ENCODE assay signal across 13 cellular contexts in genomic region chr9:7368410-7369292, GRCh38.
DNase-seq lines count a peak whose midpoint lies in the region; ATAC-seq and TF ChIP-seq lines count a peak whose summit lies in the region.
"Had no signal": no experiment of that assay in that cellular context is flagged by ENCODE, and none has a peak within 500 bp of the region (broad histone marks: within the 10 kb centered on the region; RNA-seq: fewer than 3 reads in every experiment).

No MANE protein-coding gene starts in this region.

- TF ChIP-seq CTCF in fibroblast of the aortic adventitia (IDR thresholded peaks at IDR 0.05; ENCODE audit: insufficient read depth, low read length): no peak

- ATAC-seq in HG02798 (IDR thresholded peaks at IDR 0.05; ENCODE audit: poor library complexity, unreplicated experiment): no peak
- ATAC-seq: stimulated activated effector memory CD8-positive, alpha-beta T cell treated with anti-CD3 and anti-CD28 coated beads, Interleukin-12 subunit alpha, Interleukin-12 subunit beta, amount 100 ng/mL, for 72 hours had no signal

- DNase-seq in AG20443 (ENCODE audit: low spot score): peak; percentile 11
- DNase-seq in NCI-H1105 treated with DMSO at 0.1 percent for 48 hours (lab: John Stamatoyannopoulos, UW): peak; percentile 44
- peak; percentile 81 for DNase-seq in fibroblast of the aortic adventitia (ENCODE audit: low read depth)
- peak; percentile 24 for DNase-seq in non-pigmented ciliary epithelial cell (ENCODE audit: low read depth)
- no peak for DNase-seq in middle frontal gyrus (ENCODE audit: extremely low spot score, low spot score)
- DNase-seq in SIG-M5 treated with dmso at 0.1 percent for 504 hours (lab: John Stamatoyannopoulos, UW; ENCODE audit: unreplicated experiment): no peak
- DNase-seq in putamen (ENCODE audit: low spot score): no peak
- DNase-seq: activated CD4-positive, alpha-beta memory T cell treated with anti-CD3 and anti-CD28 coated beads, Interleukin-2, amount 10 ng/mL, durations not matched to agents 7 days and 5 days; activated naive CD8-positive, alpha-beta T cell treated with anti-CD3 and anti-CD28 coated beads for 36 hours; CD8-positive, alpha-beta memory T cell; NCI-H446 treated with DMSO at 0.1 percent for 48 hours had no signal

- H3K4me3 ChIP-seq in fibroblast of the aortic adventitia (ENCODE audit: low read depth, low read length): no peak overlapping the region

Comparison
In these comparisons a context has a peak if more than half of its experiments do, and no peak if none do; other contexts are left out.
1. DNase-seq: peak in AG20443 (single experiment), NCI-H1105 treated with DMSO at 0.1 percent for 48 hours (single experiment), fibroblast of the aortic adventitia (single experiment) and non-pigmented ciliary epithelial cell (single experiment); none in middle frontal gyrus (single experiment), SIG-M5 treated with dmso at 0.1 percent for 504 hours (single experiment) and putamen (single experiment).